ENCODE assay signal across 2 cellular contexts in genomic region chr11:60918251-60918940, GRCh38.
TF ChIP-seq lines count a peak whose summit lies in the region.

No MANE protein-coding gene starts in this region.

TF ChIP-seq in A549, 52 proteins besides CTCF, POLR2A, EP300 and RAD21:
- TF ChIP-seq EHMT2 (IDR thresholded peaks at IDR 0.05; ENCODE audit: low read depth) (no peak), RNF2 (IDR thresholded peaks at IDR 0.05; ENCODE audit: borderline replicate concordance, low read depth) (no peak), CBX2 (IDR thresholded peaks at IDR 0.05; ENCODE audit: borderline replicate concordance, low read depth) (no peak), RARB (CRISPR knock-in tag; IDR thresholded peaks at IDR 0.05) (no peak), GATA3 (IDR thresholded peaks at IDR 0.05; ENCODE audit: borderline replicate concordance) (no peak), MAFK (IDR thresholded peaks at IDR 0.05; ENCODE audit: partially characterized antibody) (no peak), REST (IDR thresholded peaks at IDR 0.05) (no peak), HOXB13 (CRISPR knock-in tag; IDR thresholded peaks at IDR 0.05; ENCODE audit: low read depth) (no peak), ZNF302 (CRISPR knock-in tag; IDR thresholded peaks at IDR 0.05) (no peak), MAZ (IDR thresholded peaks at IDR 0.05; ENCODE audit: borderline replicate concordance, low read depth, low read length) (no peak), KDM1A (IDR thresholded peaks at IDR 0.05; ENCODE audit: low read depth) (no peak), TFCP2L1 (CRISPR knock-in tag; IDR thresholded peaks at IDR 0.05) (no peak), MYC (IDR thresholded peaks at IDR 0.05; ENCODE audit: borderline replicate concordance, low read length) (no peak), HEYL (CRISPR knock-in tag; IDR thresholded peaks at IDR 0.05) (no peak), HOXA7 (CRISPR knock-in tag; IDR thresholded peaks at IDR 0.05) (no peak)

TF ChIP-seq in endothelial cell of umbilical vein, 7 proteins besides CTCF, POLR2A, EP300 and RAD21:
- TF ChIP-seq MYC (IDR thresholded peaks at IDR 0.05; ENCODE audit: low read depth, low read length) (no peak), GATA2 (IDR thresholded peaks at IDR 0.05; ENCODE audit: insufficient read depth, insufficient read length, low read depth, low read length) (peak; percentile 28), MAX (IDR thresholded peaks at IDR 0.05; ENCODE audit: insufficient read depth, insufficient read length) (no peak), JUN (IDR thresholded peaks at IDR 0.05; ENCODE audit: borderline replicate concordance, insufficient read depth, insufficient read length, low read depth) (no peak), EZH2 (IDR thresholded peaks at IDR 0.05; ENCODE audit: borderline replicate concordance, low read depth, low read length, severe bottlenecking) (no peak), POLR2AphosphoS5 (IDR thresholded peaks at IDR 0.05; ENCODE audit: insufficient read depth, low read depth, low read length) (no peak)
TF ChIP-seq in endothelial cell of umbilical vein: peak in this region for 1.
